Comparison of ENCODE assay signal across 32 cellular contexts in genomic region chr16:22764662-22765302, GRCh38. TPM values are rescaled to one million over a fixed set of nuclear protein-coding genes. Genes with fewer than 3 reads are reported as not detected.
DNase-seq lines count a peak whose midpoint lies in the region; ATAC-seq, FAIRE-seq and TF ChIP-seq lines count a peak whose summit lies in the region.
"Had no signal": no experiment of that assay in that cellular context is flagged by ENCODE, and none has a peak within 500 bp of the region (broad histone marks: within the 10 kb centered on the region; RNA-seq: fewer than 3 reads in every experiment).

No MANE protein-coding gene starts in this region.

- H3K27ac ChIP-seq in WERI-Rb-1 (peak overlapping the region; percentile 35), iPS-20b (ENCODE audit: low read length) (no peak overlapping the region), smooth muscle cell (ENCODE audit: low read depth) (no peak overlapping the region)
- H3K27ac ChIP-seq: BLaER1, foreskin keratinocyte, prostate gland, thyroid gland had no signal

- TF ChIP-seq CTCF in D721Med (IDR thresholded peaks at IDR 0.05; ENCODE audit: insufficient read depth, missing control alignments) (no peak), WERI-Rb-1 (IDR thresholded peaks at IDR 0.05; ENCODE audit: low read depth, low read length) (no peak), smooth muscle cell (IDR thresholded peaks at IDR 0.05; ENCODE audit: borderline replicate concordance, insufficient read depth, poor library complexity, severe bottlenecking) (no peak)

- H3K9me3 ChIP-seq in WERI-Rb-1 (ENCODE audit: severe bottlenecking) (no peaks in the 10 kb centered on the region), iPS-20b (ENCODE audit: insufficient read depth, low read depth, low read length) (no peaks in the 10 kb centered on the region), smooth muscle cell (replicated peaks; ENCODE audit: low read depth) (no peaks in the 10 kb centered on the region)
- H3K9me3 ChIP-seq: BLaER1, prostate gland, thyroid gland had no signal

- peaks cover 21% of the 10 kb centered on the region for H3K4me1 ChIP-seq in iPS-20b (ENCODE audit: insufficient read depth, low read length)
- peaks cover 12% of the 10 kb centered on the region for H3K4me1 ChIP-seq in smooth muscle cell (ENCODE audit: low read depth)
- H3K4me1 ChIP-seq: BLaER1, foreskin keratinocyte, prostate gland, thyroid gland had no signal

- WGBS in smooth muscle cell (ENCODE audit: low lambda C conversion rate), result 37% methylated on average over 9 of the region's 9 CpGs

- DNase-seq in D721Med (ENCODE audit: insufficient read length, low spot score) (peak; percentile 14), WERI-Rb-1 (peak; percentile 81), smooth muscle cell (lab: John Stamatoyannopoulos, UW; ENCODE audit: unreplicated experiment) (no peak), NCI-H510A treated with DMSO at 0.1 percent for 48 hours (lab: John Stamatoyannopoulos, UW) (no peak), SHP77 treated with DMSO at 0.1 percent for 48 hours (lab: John Stamatoyannopoulos, UW) (no peak)
- no peak for DNase-seq in activated CD4-positive, alpha-beta T cell treated with anti-CD3 and anti-CD28 coated beads, Interleukin-2, amount 50 U/mL, for 48 hours
- DNase-seq: activated CD4-positive, alpha-beta T cell treated with anti-CD3 and anti-CD28 coated beads, Interleukin-2, amount 50 U/mL, for 1 hour; activated naive CD4-positive, alpha-beta T cell treated with anti-CD3 and anti-CD28 coated beads, Interleukin-2, amount 50 U/mL, for 16 hours; amniotic stem cell; DND-41; effector memory CD4-positive, alpha-beta T cell; erythroblast; foreskin keratinocyte; NCI-H1105; NCI-H1930; NCI-H526 treated with DMSO at 0.1 percent for 48 hours; SIG-M5; stimulated activated naive CD8-positive, alpha-beta T cell treated with anti-CD3 and anti-CD28 coated beads, Interleukin-15, Interleukin-2, amounts not matched to agents 100 U/mL and 50 U/mL, for 24 hours; T1000; thyroid gland had no signal

- H3K4me3 ChIP-seq in WERI-Rb-1 (ENCODE audit: low read depth, low read length) (no peak overlapping the region), iPS-20b (ENCODE audit: low read length) (no peak overlapping the region), smooth muscle cell (no peak overlapping the region)
- H3K4me3 ChIP-seq: BLaER1, coronary artery, K562, prostate gland, thyroid gland had no signal

- H3K27me3 ChIP-seq in WERI-Rb-1 (ENCODE audit: insufficient read depth, low read depth, severe bottlenecking), result no peaks in the 10 kb centered on the region
- no peaks in the 10 kb centered on the region for H3K27me3 ChIP-seq in iPS-20b (ENCODE audit: insufficient read depth, low read length)
- H3K27me3 ChIP-seq in smooth muscle cell (ENCODE audit: low read depth), result no peaks in the 10 kb centered on the region
- H3K27me3 ChIP-seq: BLaER1, thyroid gland had no signal

- no peaks in the 10 kb centered on the region for H4K20me1 ChIP-seq in smooth muscle cell (ENCODE audit: low read depth)
- H4K20me1 ChIP-seq: BLaER1 had no signal

- no peak for ATAC-seq in HG03025 (IDR thresholded peaks at IDR 0.05; ENCODE audit: low FRiP score, unreplicated experiment)
- ATAC-seq: foreskin keratinocyte; K562; Panc1; stimulated activated naive CD8-positive, alpha-beta T cell treated with anti-CD3 and anti-CD28 coated beads, Interleukin-15, Interleukin-2, amounts not matched to agents 100 U/mL and 50 U/mL, for 24 hours had no signal

- peak overlapping the region; percentile 33 for H2AFZ ChIP-seq in smooth muscle cell (ENCODE audit: low read depth)

- no peak for FAIRE-seq in D721Med (lab: Jason Lieb, UNC)
- FAIRE-seq: bronchial epithelial cell, K562 had no signal

- 0 out of 2 replicates have a peak overlapping the region, but pooled peaks have one; percentile 0 for H3K9ac ChIP-seq in iPS-20b (ENCODE audit: low read depth, low read length)
- H3K9ac ChIP-seq in smooth muscle cell (ENCODE audit: low read depth), result no peak overlapping the region
- H3K9ac ChIP-seq: BLaER1 had no signal

- no peaks in the 10 kb centered on the region for H3K79me2 ChIP-seq in smooth muscle cell (ENCODE audit: low read depth)

- peak overlapping the region; percentile 40 for H3K4me2 ChIP-seq in smooth muscle cell
- H3K4me2 ChIP-seq: BLaER1 had no signal

- peaks cover 5% of the 10 kb centered on the region for H3F3A ChIP-seq in smooth muscle cell (ENCODE audit: low read depth)

- H3K36me3 ChIP-seq in WERI-Rb-1 (no peaks in the 10 kb centered on the region), iPS-20b (ENCODE audit: insufficient read depth, low read depth, low read length) (no peaks in the 10 kb centered on the region), smooth muscle cell (ENCODE audit: low read depth) (no peaks in the 10 kb centered on the region)
- H3K36me3 ChIP-seq: BLaER1, prostate gland, thyroid gland had no signal

RNA-seq across cellular contexts. Expression of gene HS3ST2, which starts 49.2 kb away (rescaled TPM):
- not detected in 2 replicates for total RNA-seq in smooth muscle cell
- not detected in 2 replicates for polyA plus RNA-seq in smooth muscle cell
- total RNA-seq: activated T-helper 1 cell treated with anti-CD3 and anti-CD28 coated beads, Interleukin-12 subunit alpha, Interleukin-12 subunit beta, Interleukin-2, Interleukin-4 antibody, amounts not matched to agents 30 ng/mL and 10 ng/mL and 1 ng/mL, durations not matched to agents 14 hours and 24 hours and 36 hours; HT-29; K562; lung microvascular endothelial cell; skeletal muscle tissue had no signal
- polyA plus RNA-seq: K562 had no signal

Comparison
In these comparisons a context has a peak if more than half of its experiments do, and no peak if none do; other contexts are left out.
1. DNase-seq: peak in D721Med (single experiment) and WERI-Rb-1 (single experiment); none in smooth muscle cell (single experiment), NCI-H510A treated with DMSO at 0.1 percent for 48 hours (single experiment), SHP77 treated with DMSO at 0.1 percent for 48 hours (single experiment) and activated CD4-positive, alpha-beta T cell treated with anti-CD3 and anti-CD28 coated beads, Interleukin-2, amount 50 U/mL, for 48 hours (0 of 2).